In the genomic region with DNA sequence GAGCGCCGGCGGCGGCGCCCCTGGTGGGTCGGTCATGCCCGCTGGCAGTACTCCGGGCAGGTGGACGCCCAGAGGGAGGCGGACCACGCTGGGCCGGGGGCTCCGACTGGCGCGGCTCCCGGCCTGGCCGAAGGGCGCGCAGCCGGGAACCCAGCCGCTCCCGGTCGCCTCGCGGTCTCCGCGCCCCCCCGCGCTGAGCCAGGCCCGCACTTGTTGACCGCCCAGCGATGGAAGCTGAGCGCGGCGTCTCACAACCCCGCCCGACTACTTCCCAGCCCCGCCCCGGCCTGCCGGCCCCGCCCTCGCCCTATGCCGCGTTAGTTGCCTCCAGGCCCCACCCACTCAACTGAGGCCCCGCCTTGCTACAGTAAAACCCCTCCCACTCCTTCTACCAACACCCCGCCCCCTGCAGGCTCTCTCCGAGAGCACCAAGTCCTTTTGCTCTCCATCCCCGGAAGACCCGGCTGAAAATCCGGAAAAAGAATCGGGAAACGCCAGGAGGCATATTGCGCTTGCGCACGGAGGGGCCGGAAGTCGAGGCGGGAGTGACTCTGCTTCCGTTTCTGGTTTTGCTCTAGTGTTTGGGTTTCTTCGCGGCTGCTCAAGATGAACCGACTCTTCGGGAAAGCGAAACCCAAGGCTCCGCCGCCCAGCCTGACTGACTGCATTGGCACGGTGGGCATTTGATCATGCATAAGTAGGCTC, we compare ENCODE assay signal across 1 cellular context.
TF ChIP-seq lines count a peak whose summit lies in the region.

A gene (minus strand): TSS at position 236 of the 705 bp plus-strand sequence.
A gene (plus strand): TSS at position 577 of the 705 bp plus-strand sequence. CDS start 30 bp downstream, at position 607.

TF ChIP-seq in K562, 482 proteins besides CTCF, POLR2A, EP300 and RAD21 (continued from another document and continues in another):
- TF ChIP-seq, protein P1, sequence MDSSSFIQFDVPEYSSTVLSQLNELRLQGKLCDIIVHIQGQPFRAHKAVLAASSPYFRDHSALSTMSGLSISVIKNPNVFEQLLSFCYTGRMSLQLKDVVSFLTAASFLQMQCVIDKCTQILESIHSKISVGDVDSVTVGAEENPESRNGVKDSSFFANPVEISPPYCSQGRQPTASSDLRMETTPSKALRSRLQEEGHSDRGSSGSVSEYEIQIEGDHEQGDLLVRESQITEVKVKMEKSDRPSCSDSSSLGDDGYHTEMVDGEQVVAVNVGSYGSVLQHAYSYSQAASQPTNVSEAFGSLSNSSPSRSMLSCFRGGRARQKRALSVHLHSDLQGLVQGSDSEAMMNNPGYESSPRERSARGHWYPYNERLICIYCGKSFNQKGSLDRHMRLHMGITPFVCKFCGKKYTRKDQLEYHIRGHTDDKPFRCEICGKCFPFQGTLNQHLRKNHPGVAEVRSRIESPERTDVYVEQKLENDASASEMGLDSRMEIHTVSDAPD (CRISPR knock-in tag; IDR thresholded peaks at IDR 0.05), result no peak
- TF ChIP-seq ZNF431 (CRISPR knock-in tag; IDR thresholded peaks at IDR 0.05) (no peak), SMAD4 (CRISPR knock-in tag; conservative IDR thresholded peaks at IDR 0.05) (peak; percentile 70; the same call in 1 of the 2 replicates), DDX20 (tag; IDR thresholded peaks at IDR 0.05; ENCODE audit: low read depth) (no peak), MYBL2 (IDR thresholded peaks at IDR 0.05; ENCODE audit: low read depth) (no peak), MYBL2 (CRISPR knock-in tag; IDR thresholded peaks at IDR 0.05; ENCODE audit: borderline replicate concordance) (no peak), NR1H2 (CRISPR knock-in tag; IDR thresholded peaks at IDR 0.05) (no peak), LCOR (CRISPR knock-in tag; IDR thresholded peaks at IDR 0.05) (no peak), CREB1 (IDR thresholded peaks at IDR 0.05) (no peak), CREB1 (CRISPR knock-in tag; IDR thresholded peaks at IDR 0.05) (peak; percentile 46; the same call in 1 of the 2 replicates), XRCC5 (IDR thresholded peaks at IDR 0.05; ENCODE audit: low read depth, low read length) (no peak), C11orf30 (IDR thresholded peaks at IDR 0.05; ENCODE audit: low read depth) (0 out of 2 replicates have a peak, but pooled peaks have one; percentile 18), ZNF133 (CRISPR knock-in tag; IDR thresholded peaks at IDR 0.05) (no peak), ZNF717 (CRISPR knock-in tag; IDR thresholded peaks at IDR 0.05) (no peak), ZNF140 (CRISPR knock-in tag; IDR thresholded peaks at IDR 0.05) (no peak), THRAP3 (IDR thresholded peaks at IDR 0.05; ENCODE audit: borderline replicate concordance) (no peak), ZNF24 (IDR thresholded peaks at IDR 0.05) (no peak), ZZZ3 (IDR thresholded peaks at IDR 0.05) (no peak), TAF7 (tag; IDR thresholded peaks at IDR 0.05) (no peak), SNIP1 (IDR thresholded peaks at IDR 0.05; ENCODE audit: low read depth) (no peak), PHB2 (IDR thresholded peaks at IDR 0.05; ENCODE audit: low read depth) (no peak), ZNF316 (IDR thresholded peaks at IDR 0.05) (no peak), JUND (IDR thresholded peaks at IDR 0.05; ENCODE audit: borderline replicate concordance, low read depth, low read length) (0 out of 2 replicates have a peak, but pooled peaks have one; percentile 27), JUND (tag; IDR thresholded peaks at IDR 0.05; ENCODE audit: borderline replicate concordance, low read depth, low read length) (no peak)
- TF ChIP-seq, protein P2, sequence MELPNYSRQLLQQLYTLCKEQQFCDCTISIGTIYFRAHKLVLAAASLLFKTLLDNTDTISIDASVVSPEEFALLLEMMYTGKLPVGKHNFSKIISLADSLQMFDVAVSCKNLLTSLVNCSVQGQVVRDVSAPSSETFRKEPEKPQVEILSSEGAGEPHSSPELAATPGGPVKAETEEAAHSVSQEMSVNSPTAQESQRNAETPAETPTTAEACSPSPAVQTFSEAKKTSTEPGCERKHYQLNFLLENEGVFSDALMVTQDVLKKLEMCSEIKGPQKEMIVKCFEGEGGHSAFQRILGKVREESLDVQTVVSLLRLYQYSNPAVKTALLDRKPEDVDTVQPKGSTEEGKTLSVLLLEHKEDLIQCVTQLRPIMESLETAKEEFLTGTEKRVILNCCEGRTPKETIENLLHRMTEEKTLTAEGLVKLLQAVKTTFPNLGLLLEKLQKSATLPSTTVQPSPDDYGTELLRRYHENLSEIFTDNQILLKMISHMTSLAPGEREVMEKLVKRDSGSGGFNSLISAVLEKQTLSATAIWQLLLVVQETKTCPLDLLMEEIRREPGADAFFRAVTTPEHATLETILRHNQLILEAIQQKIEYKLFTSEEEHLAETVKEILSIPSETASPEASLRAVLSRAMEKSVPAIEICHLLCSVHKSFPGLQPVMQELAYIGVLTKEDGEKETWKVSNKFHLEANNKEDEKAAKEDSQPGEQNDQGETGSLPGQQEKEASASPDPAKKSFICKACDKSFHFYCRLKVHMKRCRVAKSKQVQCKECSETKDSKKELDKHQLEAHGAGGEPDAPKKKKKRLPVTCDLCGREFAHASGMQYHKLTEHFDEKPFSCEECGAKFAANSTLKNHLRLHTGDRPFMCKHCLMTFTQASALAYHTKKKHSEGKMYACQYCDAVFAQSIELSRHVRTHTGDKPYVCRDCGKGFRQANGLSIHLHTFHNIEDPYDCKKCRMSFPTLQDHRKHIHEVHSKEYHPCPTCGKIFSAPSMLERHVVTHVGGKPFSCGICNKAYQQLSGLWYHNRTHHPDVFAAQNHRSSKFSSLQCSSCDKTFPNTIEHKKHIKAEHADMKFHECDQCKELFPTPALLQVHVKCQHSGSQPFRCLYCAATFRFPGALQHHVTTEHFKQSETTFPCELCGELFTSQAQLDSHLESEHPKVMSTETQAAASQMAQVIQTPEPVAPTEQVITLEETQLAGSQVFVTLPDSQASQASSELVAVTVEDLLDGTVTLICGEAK (IDR thresholded peaks at IDR 0.05), result peak; percentile 90
- TF ChIP-seq, protein P2 (CRISPR knock-in tag; IDR thresholded peaks at IDR 0.05), result no peak
- TF ChIP-seq, protein P3, sequence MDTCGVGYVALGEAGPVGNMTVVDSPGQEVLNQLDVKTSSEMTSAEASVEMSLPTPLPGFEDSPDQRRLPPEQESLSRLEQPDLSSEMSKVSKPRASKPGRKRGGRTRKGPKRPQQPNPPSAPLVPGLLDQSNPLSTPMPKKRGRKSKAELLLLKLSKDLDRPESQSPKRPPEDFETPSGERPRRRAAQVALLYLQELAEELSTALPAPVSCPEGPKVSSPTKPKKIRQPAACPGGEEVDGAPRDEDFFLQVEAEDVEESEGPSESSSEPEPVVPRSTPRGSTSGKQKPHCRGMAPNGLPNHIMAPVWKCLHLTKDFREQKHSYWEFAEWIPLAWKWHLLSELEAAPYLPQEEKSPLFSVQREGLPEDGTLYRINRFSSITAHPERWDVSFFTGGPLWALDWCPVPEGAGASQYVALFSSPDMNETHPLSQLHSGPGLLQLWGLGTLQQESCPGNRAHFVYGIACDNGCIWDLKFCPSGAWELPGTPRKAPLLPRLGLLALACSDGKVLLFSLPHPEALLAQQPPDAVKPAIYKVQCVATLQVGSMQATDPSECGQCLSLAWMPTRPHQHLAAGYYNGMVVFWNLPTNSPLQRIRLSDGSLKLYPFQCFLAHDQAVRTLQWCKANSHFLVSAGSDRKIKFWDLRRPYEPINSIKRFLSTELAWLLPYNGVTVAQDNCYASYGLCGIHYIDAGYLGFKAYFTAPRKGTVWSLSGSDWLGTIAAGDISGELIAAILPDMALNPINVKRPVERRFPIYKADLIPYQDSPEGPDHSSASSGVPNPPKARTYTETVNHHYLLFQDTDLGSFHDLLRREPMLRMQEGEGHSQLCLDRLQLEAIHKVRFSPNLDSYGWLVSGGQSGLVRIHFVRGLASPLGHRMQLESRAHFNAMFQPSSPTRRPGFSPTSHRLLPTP (IDR thresholded peaks at IDR 0.05; ENCODE audit: borderline replicate concordance, extremely low read depth, insufficient read length), result no peak
- TF ChIP-seq, protein P4, sequence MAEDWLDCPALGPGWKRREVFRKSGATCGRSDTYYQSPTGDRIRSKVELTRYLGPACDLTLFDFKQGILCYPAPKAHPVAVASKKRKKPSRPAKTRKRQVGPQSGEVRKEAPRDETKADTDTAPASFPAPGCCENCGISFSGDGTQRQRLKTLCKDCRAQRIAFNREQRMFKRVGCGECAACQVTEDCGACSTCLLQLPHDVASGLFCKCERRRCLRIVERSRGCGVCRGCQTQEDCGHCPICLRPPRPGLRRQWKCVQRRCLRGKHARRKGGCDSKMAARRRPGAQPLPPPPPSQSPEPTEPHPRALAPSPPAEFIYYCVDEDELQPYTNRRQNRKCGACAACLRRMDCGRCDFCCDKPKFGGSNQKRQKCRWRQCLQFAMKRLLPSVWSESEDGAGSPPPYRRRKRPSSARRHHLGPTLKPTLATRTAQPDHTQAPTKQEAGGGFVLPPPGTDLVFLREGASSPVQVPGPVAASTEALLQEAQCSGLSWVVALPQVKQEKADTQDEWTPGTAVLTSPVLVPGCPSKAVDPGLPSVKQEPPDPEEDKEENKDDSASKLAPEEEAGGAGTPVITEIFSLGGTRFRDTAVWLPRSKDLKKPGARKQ (CRISPR knock-in tag; IDR thresholded peaks at IDR 0.05), result no peak
- TF ChIP-seq, protein P5, sequence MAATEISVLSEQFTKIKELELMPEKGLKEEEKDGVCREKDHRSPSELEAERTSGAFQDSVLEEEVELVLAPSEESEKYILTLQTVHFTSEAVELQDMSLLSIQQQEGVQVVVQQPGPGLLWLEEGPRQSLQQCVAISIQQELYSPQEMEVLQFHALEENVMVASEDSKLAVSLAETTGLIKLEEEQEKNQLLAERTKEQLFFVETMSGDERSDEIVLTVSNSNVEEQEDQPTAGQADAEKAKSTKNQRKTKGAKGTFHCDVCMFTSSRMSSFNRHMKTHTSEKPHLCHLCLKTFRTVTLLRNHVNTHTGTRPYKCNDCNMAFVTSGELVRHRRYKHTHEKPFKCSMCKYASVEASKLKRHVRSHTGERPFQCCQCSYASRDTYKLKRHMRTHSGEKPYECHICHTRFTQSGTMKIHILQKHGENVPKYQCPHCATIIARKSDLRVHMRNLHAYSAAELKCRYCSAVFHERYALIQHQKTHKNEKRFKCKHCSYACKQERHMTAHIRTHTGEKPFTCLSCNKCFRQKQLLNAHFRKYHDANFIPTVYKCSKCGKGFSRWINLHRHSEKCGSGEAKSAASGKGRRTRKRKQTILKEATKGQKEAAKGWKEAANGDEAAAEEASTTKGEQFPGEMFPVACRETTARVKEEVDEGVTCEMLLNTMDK (IDR thresholded peaks at IDR 0.05; ENCODE audit: borderline replicate concordance, insufficient read depth, low read depth, low read length, poor library complexity, severe bottlenecking), result peak; percentile 65
- TF ChIP-seq, protein P6, sequence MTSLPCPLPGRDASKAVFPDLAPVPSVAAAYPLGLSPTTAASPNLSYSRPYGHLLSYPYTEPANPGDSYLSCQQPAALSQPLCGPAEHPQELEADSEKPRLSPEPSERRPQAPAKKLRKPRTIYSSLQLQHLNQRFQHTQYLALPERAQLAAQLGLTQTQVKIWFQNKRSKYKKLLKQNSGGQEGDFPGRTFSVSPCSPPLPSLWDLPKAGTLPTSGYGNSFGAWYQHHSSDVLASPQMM (CRISPR knock-in tag; IDR thresholded peaks at IDR 0.05), result no peak
- TF ChIP-seq, protein P7, sequence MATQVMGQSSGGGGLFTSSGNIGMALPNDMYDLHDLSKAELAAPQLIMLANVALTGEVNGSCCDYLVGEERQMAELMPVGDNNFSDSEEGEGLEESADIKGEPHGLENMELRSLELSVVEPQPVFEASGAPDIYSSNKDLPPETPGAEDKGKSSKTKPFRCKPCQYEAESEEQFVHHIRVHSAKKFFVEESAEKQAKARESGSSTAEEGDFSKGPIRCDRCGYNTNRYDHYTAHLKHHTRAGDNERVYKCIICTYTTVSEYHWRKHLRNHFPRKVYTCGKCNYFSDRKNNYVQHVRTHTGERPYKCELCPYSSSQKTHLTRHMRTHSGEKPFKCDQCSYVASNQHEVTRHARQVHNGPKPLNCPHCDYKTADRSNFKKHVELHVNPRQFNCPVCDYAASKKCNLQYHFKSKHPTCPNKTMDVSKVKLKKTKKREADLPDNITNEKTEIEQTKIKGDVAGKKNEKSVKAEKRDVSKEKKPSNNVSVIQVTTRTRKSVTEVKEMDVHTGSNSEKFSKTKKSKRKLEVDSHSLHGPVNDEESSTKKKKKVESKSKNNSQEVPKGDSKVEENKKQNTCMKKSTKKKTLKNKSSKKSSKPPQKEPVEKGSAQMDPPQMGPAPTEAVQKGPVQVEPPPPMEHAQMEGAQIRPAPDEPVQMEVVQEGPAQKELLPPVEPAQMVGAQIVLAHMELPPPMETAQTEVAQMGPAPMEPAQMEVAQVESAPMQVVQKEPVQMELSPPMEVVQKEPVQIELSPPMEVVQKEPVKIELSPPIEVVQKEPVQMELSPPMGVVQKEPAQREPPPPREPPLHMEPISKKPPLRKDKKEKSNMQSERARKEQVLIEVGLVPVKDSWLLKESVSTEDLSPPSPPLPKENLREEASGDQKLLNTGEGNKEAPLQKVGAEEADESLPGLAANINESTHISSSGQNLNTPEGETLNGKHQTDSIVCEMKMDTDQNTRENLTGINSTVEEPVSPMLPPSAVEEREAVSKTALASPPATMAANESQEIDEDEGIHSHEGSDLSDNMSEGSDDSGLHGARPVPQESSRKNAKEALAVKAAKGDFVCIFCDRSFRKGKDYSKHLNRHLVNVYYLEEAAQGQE (CRISPR knock-in tag; IDR thresholded peaks at IDR 0.05; ENCODE audit: low read depth), result no peak
